In the genomic region with DNA sequence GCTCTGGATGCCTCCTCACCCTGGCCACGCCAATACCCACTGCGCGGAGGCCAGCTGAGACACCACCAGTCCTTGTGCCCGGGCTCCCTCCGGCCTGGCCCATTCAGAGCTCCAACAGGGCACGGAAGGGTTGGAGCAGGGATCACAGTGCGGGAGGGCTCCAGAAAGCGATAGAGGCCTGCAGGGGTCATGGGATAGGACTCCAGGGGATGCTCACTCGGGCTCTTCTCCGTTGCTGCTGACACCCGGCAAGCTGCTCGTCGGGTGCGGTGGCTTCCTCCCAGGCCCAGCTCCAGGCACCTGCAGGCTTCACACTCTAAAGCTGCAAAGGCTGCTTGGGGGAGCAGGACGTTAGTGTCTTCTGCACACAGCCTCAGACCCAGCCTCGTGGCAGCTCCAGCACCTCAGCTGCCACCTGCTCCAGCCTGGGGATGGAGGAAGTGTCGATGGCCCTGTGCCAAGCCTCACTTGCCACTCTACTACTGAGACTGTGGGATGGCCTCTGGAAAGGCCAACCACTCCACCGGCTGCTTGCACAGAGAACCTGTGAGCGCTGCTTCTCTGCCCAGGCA, we compare ENCODE assay signal across 1 cellular context.
TF ChIP-seq lines count a peak whose summit lies in the region.

No MANE protein-coding gene starts in this region.

TF ChIP-seq in SK-N-SH, 30 proteins besides CTCF, POLR2A, EP300 and RAD21 (continued from another document):
- no peak for TF ChIP-seq GATA2 (CRISPR knock-in tag; IDR thresholded peaks at IDR 0.05)
- TF ChIP-seq SMC3 (IDR thresholded peaks at IDR 0.05; ENCODE audit: low read depth, low read length) = no peak
- no peak for TF ChIP-seq EZH2phosphoT487 (IDR thresholded peaks at IDR 0.05; ENCODE audit: borderline replicate concordance, low read depth)
- TF ChIP-seq CHD2 (IDR thresholded peaks at IDR 0.05; ENCODE audit: low read length, partially characterized antibody) = no peak
- TF ChIP-seq TAF1 (IDR thresholded peaks at IDR 0.05; ENCODE audit: borderline replicate concordance, low read depth, low read length) = no peak
- no peak for TF ChIP-seq TCF12 (IDR thresholded peaks at IDR 0.05)
- TF ChIP-seq FOSL2 (IDR thresholded peaks at IDR 0.05; ENCODE audit: borderline replicate concordance, low read depth) = no peak
TF ChIP-seq in SK-N-SH: peak in this region for 0.
